Comparison of ENCODE assay signal across 7 cellular contexts in the genomic region with DNA sequence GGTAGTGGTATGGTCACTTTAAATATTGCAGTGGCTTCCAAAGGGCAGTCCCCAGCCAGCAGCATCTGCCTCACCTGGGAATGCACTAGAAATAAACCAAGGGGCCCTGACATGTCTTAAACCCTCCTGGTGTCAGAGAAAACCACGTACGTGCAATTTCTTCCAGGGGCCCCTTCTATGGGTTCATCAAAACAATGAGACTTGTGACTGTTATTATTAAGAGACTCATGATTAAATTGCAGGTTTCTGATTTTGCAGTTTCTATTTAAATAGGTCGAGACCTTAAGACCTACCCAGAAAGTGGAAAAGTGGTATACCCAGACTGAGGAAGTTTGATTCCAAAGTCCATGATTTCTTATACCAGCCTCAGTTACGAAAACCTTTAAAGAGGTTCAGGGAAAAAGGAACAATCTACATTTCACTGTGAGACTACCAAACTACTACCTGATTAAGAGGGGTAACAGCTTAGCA. TPM values are rescaled to one million over a fixed set of nuclear protein-coding genes. Genes with fewer than 3 reads are reported as not detected.
DNase-seq lines count a peak whose midpoint lies in the region; ATAC-seq, FAIRE-seq and TF ChIP-seq lines count a peak whose summit lies in the region.

No MANE protein-coding gene starts in this region.

- H3K4me3 ChIP-seq in GM23248 (peak overlapping the region; percentile 87), Panc1 (ENCODE audit: low read depth in 2 of 2, low read length in 2 of 2) (peak overlapping the region; percentile 90 to 93), epithelial cell of proximal tubule (ENCODE audit: low read depth, low read length) (peak overlapping the region; percentile 74), retinal pigment epithelial cell (ENCODE audit: low read length) (peak overlapping the region; percentile 76)

- FAIRE-seq in D721Med (lab: Jason Lieb, UNC) = no peak

- POLR2A ChIA-PET in Panc1 (lab: Charles Lee) = interaction anchor here (0.6 to 0.9 kb wide), 4 partner anchors 9 to 115 kb away, joined by 3 to 6 read pairs (median 5); a partner anchor contains a TSS

- DNase-seq in GM23248 (no peak), Panc1 (ENCODE audit: low read depth, low spot score) (no peak), epithelial cell of proximal tubule (ENCODE audit: low read depth) (no peak), retinal pigment epithelial cell (ENCODE audit: low read depth) (no peak), midbrain (lab: John Stamatoyannopoulos, UW) (no peak), sciatic nerve (ENCODE audit: low spot score) (no peak), D721Med (ENCODE audit: insufficient read length, low spot score) (no peak)

- intact Hi-C loops in Panc1 (cut with micrococcal nuclease; ENCODE audit: unreplicated experiment) = no loop called here
- intact Hi-C loops in sciatic nerve (cut with DNase I) = no loop called here

- peaks cover 76% of the 10 kb centered on the region for H3K79me2 ChIP-seq in GM23248 (ENCODE audit: insufficient read depth)

- no TSS peak for BruUV-seq in Panc1 (replicated peaks; lab: Mats Ljungman, UMichigan)

- TF ChIP-seq CTCF in Panc1 (IDR thresholded peaks at IDR 0.05) (peak; percentile 21; the same call in 1 of the 2 replicates), epithelial cell of proximal tubule (conservative IDR thresholded peaks at IDR 0.05; ENCODE audit: low read depth, low read length) (no peak), retinal pigment epithelial cell (conservative IDR thresholded peaks at IDR 0.05; ENCODE audit: low read depth, low read length) (no peak), D721Med (IDR thresholded peaks at IDR 0.05; ENCODE audit: insufficient read depth, missing control alignments) (no peak)

- H3K9ac ChIP-seq in GM23248 = peak overlapping the region; percentile 77

- H3K4me2 ChIP-seq in GM23248 (ENCODE audit: unreplicated experiment) = peak overlapping the region; percentile 80

- H3K4me1 ChIP-seq in GM23248 (ENCODE audit: insufficient read depth) (peaks cover 71% of the 10 kb centered on the region), Panc1 (ENCODE audit: control insufficient read depth, insufficient read depth, low read length) (peaks cover 39% of the 10 kb centered on the region)

- peaks cover 18% of the 10 kb centered on the region; the same call in 1 of the 2 replicates for H4K20me1 ChIP-seq in GM23248 (ENCODE audit: insufficient read depth)

- H3K27ac ChIP-seq in GM23248 (peak overlapping the region; percentile 86), Panc1 (ENCODE audit: low read length) (peak overlapping the region; percentile 93)

- WGBS in GM23248 (ENCODE audit: low coverage in 1 of 2, low lambda C conversion rate in 2 of 2, missing lambda C conversion rate in 2 of 2), 2 experiments = 46 to 51% methylated on average over 4 of the region's 4 CpGs

- H3F3A ChIP-seq in GM23248 (ENCODE audit: insufficient read depth) = peaks cover 55% of the 10 kb centered on the region

- no peak overlapping the region for H2AFZ ChIP-seq in GM23248

- ATAC-seq in Panc1 (no peak), sciatic nerve (no peak)

- H3K36me3 ChIP-seq in GM23248 (ENCODE audit: low read depth) = peaks cover 50% of the 10 kb centered on the region
- peaks cover 46% of the 10 kb centered on the region for H3K36me3 ChIP-seq in Panc1 (ENCODE audit: control insufficient read depth, insufficient read depth, low read length)

- H3K9me3 ChIP-seq in GM23248 (ENCODE audit: low read depth) = no peaks in the 10 kb centered on the region
- H3K9me3 ChIP-seq in Panc1 (ENCODE audit: control insufficient read depth, insufficient read depth, low read depth, low read length) = no peaks in the 10 kb centered on the region

- H3K9me2 ChIP-seq in GM23248 (ENCODE audit: insufficient read depth) = no peaks in the 10 kb centered on the region

- in situ Hi-C loops in GM23248 (cut with MboI) = no loop called here
- in situ Hi-C loops in Panc1 (cut with HindIII; ENCODE audit: low pct_unique_long_range_greater_than_20kb, low sequenced_read_pairs) = no loop called here

- no peaks in the 10 kb centered on the region for H3K27me3 ChIP-seq in GM23248 (replicated peaks; ENCODE audit: insufficient read depth)
- no peaks in the 10 kb centered on the region for H3K27me3 ChIP-seq in Panc1 (ENCODE audit: control insufficient read depth, insufficient read depth, low read length)

- CTCF ChIA-PET in Panc1 (lab: Charles Lee) = no interaction called here

RNA-seq across cellular contexts. Expression of a gene that starts 0.7 kb away (rescaled TPM):
- 3.4 and 3.7 TPM in 2 replicates for total RNA-seq in GM23248 (2014; rRNA removed; shearing (Covaris generic))
- polyA plus RNA-seq in GM23248 (2016; fragmentation: Nextera tagmentation; extraction: Ambion mirVana) = 6.6 and 8.6 TPM in 2 replicates
- 19.6 TPM for total RNA-seq in Panc1 (2021; ENCODE audit: unreplicated experiment)
- polyA plus RNA-seq in Panc1 (2012; ENCODE audit: insufficient read length) = 7.7 TPM
- total RNA-seq in epithelial cell of proximal tubule = 4.3 and 14.9 TPM in 2 replicates
- 19.4 TPM for total RNA-seq in sciatic nerve

RNA-seq across cellular contexts. Expression of a gene that starts 8.5 kb away (rescaled TPM):
- total RNA-seq in GM23248 (2014; rRNA removed; shearing (Covaris generic)) = 241 and 303 TPM in 2 replicates
- polyA plus RNA-seq in GM23248 (2016; fragmentation: Nextera tagmentation; extraction: Ambion mirVana) = 595 and 643 TPM in 2 replicates
- total RNA-seq in Panc1 (2021; ENCODE audit: unreplicated experiment) (411 TPM), epithelial cell of proximal tubule (274 and 320 TPM in 2 replicates), sciatic nerve (667 TPM)
- 236 TPM for polyA plus RNA-seq in Panc1 (2012; ENCODE audit: insufficient read length)

RNA-seq across cellular contexts. Expression of a gene that starts 9.2 kb away (rescaled TPM):
- total RNA-seq in GM23248 (2014; rRNA removed; shearing (Covaris generic)) = 13.2 and 16.8 TPM in 2 replicates
- polyA plus RNA-seq in GM23248 (2016; fragmentation: Nextera tagmentation; extraction: Ambion mirVana) = 14.2 and 17.5 TPM in 2 replicates
- total RNA-seq in Panc1 (2021; ENCODE audit: unreplicated experiment) (23.2 TPM), epithelial cell of proximal tubule (11.6 and 21.4 TPM in 2 replicates), sciatic nerve (72.0 TPM)
- polyA plus RNA-seq in Panc1 (2012; ENCODE audit: insufficient read length) = 10.7 TPM

RNA-seq across cellular contexts. Expression of a gene that starts 48.7 kb away (rescaled TPM):
- 4.7 and 11.7 TPM in 2 replicates for total RNA-seq in GM23248 (2014; rRNA removed; shearing (Covaris generic))
- polyA plus RNA-seq in GM23248 (2016; fragmentation: Nextera tagmentation; extraction: Ambion mirVana) = 6.3 and 6.5 TPM in 2 replicates
- total RNA-seq in Panc1 (2021; ENCODE audit: unreplicated experiment) = not detected
- not detected for polyA plus RNA-seq in Panc1 (2012; ENCODE audit: insufficient read length)
- 1.2 TPM in 1 of 2 replicates, not detected in the other for total RNA-seq in epithelial cell of proximal tubule
- 13.5 TPM for total RNA-seq in sciatic nerve
